21 cellular contexts compared by ENCODE assay signal in genomic region chr4:11535333-11535732, GRCh38.
DNase-seq lines count a peak whose midpoint lies in the region; FAIRE-seq and TF ChIP-seq lines count a peak whose summit lies in the region.
"Had no signal": no experiment of that assay in that cellular context is flagged by ENCODE, and none has a peak within 500 bp of the region (broad histone marks: within the 10 kb centered on the region; RNA-seq: fewer than 3 reads in every experiment).

No MANE protein-coding gene starts in this region.

- no peaks in the 10 kb centered on the region for H3K4me1 ChIP-seq in mammary epithelial cell (ENCODE audit: insufficient read depth, low read length)
- H3K4me1 ChIP-seq: A549, Caco-2, HAP-1 had no signal

- BruUV-seq in mammary epithelial cell (replicated peaks; lab: Mats Ljungman, UMichigan) (no TSS peak), MCF 10A (replicated peaks; lab: Mats Ljungman, UMichigan) (no TSS peak)

- no peak overlapping the region for H3K9ac ChIP-seq in mammary epithelial cell (ENCODE audit: insufficient read depth, low read length)
- H3K9ac ChIP-seq: GM23248 had no signal

- 88% methylated on average over 5 of the region's 5 CpGs for WGBS in mammary epithelial cell (ENCODE audit: low coverage, missing lambda C conversion rate)

- H3K79me2 ChIP-seq in mammary epithelial cell (ENCODE audit: insufficient read depth, low read length) = no peaks in the 10 kb centered on the region

- H3K27ac ChIP-seq in mammary epithelial cell (ENCODE audit: insufficient read depth, low read depth, low read length) = no peak overlapping the region
- H3K27ac ChIP-seq in brain microvascular endothelial cell = no peak overlapping the region
- H3K27ac ChIP-seq: 22Rv1, A549, C4-2B, GM23248, HL-60 had no signal

- H3K27ac Mint-ChIP-seq in MCF 10A (ENCODE audit: low read depth, unreplicated experiment) = no peak overlapping the region
- H3K27ac Mint-ChIP-seq in type B pancreatic cell = no peak overlapping the region
- H3K27ac Mint-ChIP-seq: CD4-positive, alpha-beta T cell had no signal

- peaks cover 5% of the 10 kb centered on the region for H3K9me3 ChIP-seq in mammary epithelial cell (replicated peaks; ENCODE audit: insufficient read depth, low read length)
- H3K9me3 ChIP-seq: HAP-1 had no signal

- H2AFZ ChIP-seq in mammary epithelial cell (ENCODE audit: low read depth, low read length) = peak overlapping the region; percentile 31
- H2AFZ ChIP-seq: GM23248 had no signal

- POLR2A ChIA-PET in MCF 10A (lab: Yijun Ruan, JAX) = interaction anchor here (0.7 to 1.0 kb wide), 2 partner anchors 12 to 216 kb away, joined by 3 read pairs; no protein-coding TSS in a partner anchor

- dilution Hi-C loops in mammary epithelial cell (cut with HindIII; ENCODE audit: low sequenced_read_pairs) = no loop called here

- TF ChIP-seq CTCF in mammary epithelial cell (conservative IDR thresholded peaks at IDR 0.05 in 1 of 2, IDR thresholded peaks at IDR 0.05 in 1 of 2; ENCODE audit: extremely low read depth in 1 of 2, insufficient read depth in 1 of 2, low read depth in 1 of 2, low read length in 2 of 2) = no peak
- TF ChIP-seq CTCF in MCF 10A (IDR thresholded peaks at IDR 0.05; ENCODE audit: unreplicated experiment) = no peak
- peak; percentile 27 for TF ChIP-seq CTCF in brain microvascular endothelial cell (IDR thresholded peaks at IDR 0.05; ENCODE audit: low read depth, low read length, missing control alignments)
- TF ChIP-seq CTCF in type B pancreatic cell (conservative IDR thresholded peaks at IDR 0.05) = peak; percentile 16

- intact Hi-C loops in mammary epithelial cell (cut with micrococcal nuclease) (no loop called here), MCF 10A (cut with micrococcal nuclease) (no loop called here)

- H3K36me3 Mint-ChIP-seq in MCF 10A (ENCODE audit: insufficient read depth, unreplicated experiment) = no peaks in the 10 kb centered on the region
- H3K36me3 Mint-ChIP-seq in type B pancreatic cell = no peaks in the 10 kb centered on the region

- H3K27me3 ChIP-seq in mammary epithelial cell (ENCODE audit: insufficient read depth, low read length) (no peaks in the 10 kb centered on the region), brain microvascular endothelial cell (replicated peaks) (no peaks in the 10 kb centered on the region)

- H3K4me1 Mint-ChIP-seq in MCF 10A (ENCODE audit: insufficient read depth, unreplicated experiment) (no peaks in the 10 kb centered on the region), type B pancreatic cell (ENCODE audit: unreplicated experiment) (peaks cover 5% of the 10 kb centered on the region)

- in situ Hi-C loops in mammary epithelial cell (cut with MboI; ENCODE audit: low sequenced_read_pairs in 2 of 2) = no loop called here
- in situ Hi-C loops in brain microvascular endothelial cell (cut with HindIII; ENCODE audit: low pct_ligation_motif_present, low sequenced_read_pairs) = no loop called here

- DNase-seq in mammary epithelial cell = no peak
- DNase-seq in MCF 10A (ENCODE audit: unreplicated experiment) = no peak
- DNase-seq in brain microvascular endothelial cell = no peak
- DNase-seq in iPS-NIHi11 (ENCODE audit: low spot score) = peak; percentile 14
- no peak for DNase-seq in type B pancreatic cell (ENCODE audit: extremely low spot score, unreplicated experiment)
- no peak for DNase-seq in H54 (ENCODE audit: insufficient read length, low spot score)
- DNase-seq in putamen (ENCODE audit: low spot score) = no peak
- DNase-seq in GM12892 (ENCODE audit: insufficient read length) = no peak
- DNase-seq: AML-193; Caco-2; CD4-positive, alpha-beta T cell; GM23248 had no signal

- H3K4me3 Mint-ChIP-seq in MCF 10A (ENCODE audit: unreplicated experiment) = no peak overlapping the region
- no peak overlapping the region for H3K4me3 Mint-ChIP-seq in type B pancreatic cell
- H3K4me3 Mint-ChIP-seq: CD4-positive, alpha-beta T cell had no signal

- CTCF ChIA-PET in mammary epithelial cell (lab: Charles Lee; ENCODE audit: low non-redundant PET) (no interaction called here), MCF 10A (lab: Yijun Ruan, JAX) (interaction anchor here (0.7 to 0.8 kb wide), 2 partner anchors 29 to 40 kb away, joined by 3 read pairs; no protein-coding TSS in a partner anchor)

- H3K4me3 ChIP-seq in mammary epithelial cell (replicated peaks in 1 of 3; ENCODE audit: insufficient read depth in 1 of 3, low read depth in 2 of 3, low read length in 3 of 3) (no peak overlapping the region), brain microvascular endothelial cell (ENCODE audit: low read depth, low read length) (no peak overlapping the region)
- H3K4me3 ChIP-seq: A549, GM23248, HAP-1 had no signal

- H3K36me3 ChIP-seq in mammary epithelial cell (ENCODE audit: insufficient read depth, low read length) = no peaks in the 10 kb centered on the region
- H3K36me3 ChIP-seq in brain microvascular endothelial cell (replicated peaks) = no peaks in the 10 kb centered on the region
- H3K36me3 ChIP-seq: HAP-1 had no signal

- H3K9me3 Mint-ChIP-seq in MCF 10A (ENCODE audit: unreplicated experiment) = peaks cover 4% of the 10 kb centered on the region
- H3K9me3 Mint-ChIP-seq in type B pancreatic cell = peaks cover 4% of the 10 kb centered on the region

- TF ChIP-seq POLR2A in H54 (IDR thresholded peaks at IDR 0.05; ENCODE audit: low read depth, low read length) (no peak), GM12892 (IDR thresholded peaks at IDR 0.05; ENCODE audit: low read depth, low read length) (no peak)

- no peak overlapping the region for H3K4me2 ChIP-seq in mammary epithelial cell (ENCODE audit: insufficient read depth, low read depth, low read length)
- H3K4me2 ChIP-seq: A549 had no signal

- FAIRE-seq in H54 (lab: Jason Lieb, UNC) = no peak
- FAIRE-seq in GM12892 (lab: Jason Lieb, UNC) = no peak
- FAIRE-seq: A549, D721Med, G401.6, GM12891, GM18507 had no signal

- no peaks in the 10 kb centered on the region for H4K20me1 ChIP-seq in mammary epithelial cell (ENCODE audit: insufficient read depth, low read length)

- H3K27me3 Mint-ChIP-seq in MCF 10A (ENCODE audit: insufficient read depth, unreplicated experiment) (no peaks in the 10 kb centered on the region), type B pancreatic cell (no peaks in the 10 kb centered on the region)
- H3K27me3 Mint-ChIP-seq: CD4-positive, alpha-beta T cell had no signal

Comparison
In these comparisons a context has a peak if more than half of its experiments do, and no peak if none do; other contexts are left out.
1. CTCF ChIP-seq: peak in brain microvascular endothelial cell (single experiment) and type B pancreatic cell (single experiment); none in mammary epithelial cell (0 of 2) and MCF 10A (single experiment).